ENCODE assay signal across 16 cellular contexts in the genomic region with DNA sequence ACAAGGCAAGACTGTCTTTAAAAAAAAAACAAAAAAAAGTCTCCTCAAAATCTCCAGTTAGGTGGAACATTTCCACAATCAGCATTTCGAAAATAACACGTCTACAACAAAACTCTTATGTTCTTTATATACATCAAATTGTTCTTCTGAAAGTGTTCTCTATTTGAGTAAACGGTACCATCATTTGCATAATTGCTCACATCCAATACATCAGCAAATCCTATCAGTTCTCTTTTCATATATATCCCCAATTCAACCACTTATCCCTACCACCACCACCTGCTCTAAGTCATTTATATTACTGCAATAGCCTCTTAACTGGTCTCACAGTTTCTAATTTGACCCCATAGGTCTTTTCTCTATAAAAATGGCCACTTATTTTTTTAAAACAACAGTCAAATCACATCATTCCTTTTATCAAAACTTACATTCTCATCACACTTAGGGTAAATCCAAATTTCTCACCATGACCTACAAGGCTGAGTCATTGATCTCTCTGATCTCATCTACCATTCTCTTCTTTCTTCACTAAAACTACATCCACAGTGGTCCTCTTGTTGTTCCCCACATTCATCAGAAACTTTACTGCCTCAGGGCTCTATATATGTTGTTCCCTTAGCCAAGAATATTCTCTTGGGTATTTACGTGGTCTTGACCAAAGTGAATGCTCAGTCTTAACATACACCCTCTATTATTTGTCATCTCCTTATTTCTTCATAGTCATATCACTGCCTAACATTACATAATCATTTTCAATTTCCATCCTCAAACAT.
"Had no signal": no experiment of that assay in that cellular context is flagged by ENCODE, and none has a peak within 500 bp of the region (broad histone marks: within the 10 kb centered on the region; RNA-seq: fewer than 3 reads in every experiment).

No MANE protein-coding gene starts in this region.

- ATAC-seq: body of pancreas; naive thymus-derived CD8-positive, alpha-beta T cell; sciatic nerve had no signal

- DNase-seq: activated CD4-positive, alpha-beta memory T cell treated with anti-CD3 and anti-CD28 coated beads for 36 hours; activated gamma-delta T cell treated with Interleukin-2 at 50 U/mL for 16 hours; activated naive CD8-positive, alpha-beta T cell treated with anti-CD3 and anti-CD28 coated beads, Interleukin-2, amount 10 ng/mL, durations not matched to agents 7 days and 5 days; body of pancreas; dermis blood vessel endothelial cell; effector memory CD4-positive, alpha-beta T cell; esophagus squamous epithelium; naive thymus-derived CD8-positive, alpha-beta T cell; stimulated activated CD4-positive, alpha-beta T cell treated with anti-CD3 and anti-CD28 coated beads, Interleukin-4, amount 100 ng/mL, for 1 hour; thyroid gland had no signal

- H3K4me1 ChIP-seq: body of pancreas, esophagus squamous epithelium, parathyroid adenoma, thyroid gland had no signal

- H3K27me3 Mint-ChIP-seq: activated CD4-positive, alpha-beta memory T cell treated with anti-CD3 and anti-CD28 coated beads for 36 hours; activated naive CD8-positive, alpha-beta T cell treated with anti-CD3 and anti-CD28 coated beads, Interleukin-2, amount 10 ng/mL, durations not matched to agents 7 days and 5 days; naive thymus-derived CD8-positive, alpha-beta T cell had no signal

- H3K79me2 ChIP-seq: parathyroid adenoma had no signal

- H3K4me3 Mint-ChIP-seq: activated CD4-positive, alpha-beta memory T cell treated with anti-CD3 and anti-CD28 coated beads for 36 hours; activated naive CD8-positive, alpha-beta T cell treated with anti-CD3 and anti-CD28 coated beads, Interleukin-2, amount 10 ng/mL, durations not matched to agents 7 days and 5 days; naive thymus-derived CD8-positive, alpha-beta T cell; T-helper 2 cell treated with Interferon-gamma antibody and Interleukin-4, amounts not matched to agents 5 μg/mL and 100 μg/mL, for 36 hours had no signal

- H3K4me3 ChIP-seq: body of pancreas, esophagus squamous epithelium, smooth muscle cell, thyroid gland had no signal

- H3K27ac ChIP-seq: body of pancreas, esophagus squamous epithelium, neutrophil, parathyroid adenoma, thyroid gland had no signal

- H3K4me2 ChIP-seq: smooth muscle cell had no signal

- H3K27me3 ChIP-seq: body of pancreas, esophagus squamous epithelium, neutrophil, thyroid gland had no signal

- H3K9ac ChIP-seq: parathyroid adenoma had no signal

- H3K36me3 ChIP-seq: neutrophil, thyroid gland had no signal

- H2AFZ ChIP-seq: parathyroid adenoma had no signal

- H3K9me3 ChIP-seq: body of pancreas, esophagus squamous epithelium, neutrophil, thyroid gland had no signal

- H3K27ac Mint-ChIP-seq: activated CD4-positive, alpha-beta memory T cell treated with anti-CD3 and anti-CD28 coated beads for 36 hours; activated naive CD8-positive, alpha-beta T cell treated with anti-CD3 and anti-CD28 coated beads, Interleukin-2, amount 10 ng/mL, durations not matched to agents 7 days and 5 days; T-helper 2 cell treated with Interferon-gamma antibody and Interleukin-4, amounts not matched to agents 5 μg/mL and 100 μg/mL, for 36 hours had no signal

- FAIRE-seq: TTC549 had no signal

- H3K4me1 Mint-ChIP-seq: activated naive CD8-positive, alpha-beta T cell treated with anti-CD3 and anti-CD28 coated beads, Interleukin-2, amount 10 ng/mL, durations not matched to agents 7 days and 5 days had no signal

- H3K9me3 Mint-ChIP-seq: activated CD4-positive, alpha-beta memory T cell treated with anti-CD3 and anti-CD28 coated beads for 36 hours; activated naive CD8-positive, alpha-beta T cell treated with anti-CD3 and anti-CD28 coated beads, Interleukin-2, amount 10 ng/mL, durations not matched to agents 7 days and 5 days; naive thymus-derived CD8-positive, alpha-beta T cell; T-helper 2 cell treated with Interferon-gamma antibody and Interleukin-4, amounts not matched to agents 5 μg/mL and 100 μg/mL, for 36 hours had no signal
